19 cellular contexts compared by ENCODE assay signal in genomic region chr11:59052355-59052754, GRCh38. TPM values are rescaled to one million over a fixed set of nuclear protein-coding genes. Genes with fewer than 3 reads are reported as not detected.
"Had no signal": no experiment of that assay in that cellular context is flagged by ENCODE, and none has a peak within 500 bp of the region (broad histone marks: within the 10 kb centered on the region; RNA-seq: fewer than 3 reads in every experiment).

No MANE protein-coding gene starts in this region.

RNA-seq across cellular contexts. Expression of gene GLYATL1B, which starts 33.8 kb away (rescaled TPM):
- total RNA-seq: activated CD4-positive, alpha-beta memory T cell treated with anti-CD3 and anti-CD28 coated beads for 36 hours; activated CD4-positive, alpha-beta T cell treated with anti-CD3 and anti-CD28 coated beads for 36 hours; activated CD4-positive, alpha-beta T cell treated with anti-CD3 and anti-CD28 coated beads, Interleukin-2, amount 10 ng/mL, durations not matched to agents 24 days and 14 days; activated CD8-positive, alpha-beta memory T cell treated with anti-CD3 and anti-CD28 coated beads for 36 hours; activated CD8-positive, alpha-beta memory T cell treated with anti-CD3 and anti-CD28 coated beads, Interleukin-2, amount 10 ng/mL, durations not matched to agents 7 days and 5 days; activated CD8-positive, alpha-beta T cell treated with anti-CD3 and anti-CD28 coated beads, Interleukin-2, amount 10 ng/mL, durations not matched to agents 7 days and 5 days; activated naive CD4-positive, alpha-beta T cell treated with anti-CD3 and anti-CD28 coated beads for 36 hours; activated naive CD8-positive, alpha-beta T cell treated with anti-CD3 and anti-CD28 coated beads for 36 hours; activated T-helper 1 cell treated with anti-CD3 and anti-CD28 coated beads, Interleukin-12 subunit alpha, Interleukin-12 subunit beta, Interleukin-2, Interleukin-4 antibody, amounts not matched to agents 30 ng/mL and 10 ng/mL and 1 ng/mL, durations not matched to agents 14 hours and 24 hours and 36 hours; activated T-helper 2 cell treated with anti-CD3 and anti-CD28 coated beads, Interferon-gamma antibody, Interleukin-2, Interleukin-4, amounts not matched to agents 10 μg/mL and 5 μg/mL and 100 μg/mL, durations not matched to agents 14 hours and 24 hours and 36 hours; adrenal gland; aorta; body of pancreas; chondrocyte; dermis blood vessel endothelial cell; esophagus muscularis mucosa; foreskin keratinocyte; gastrocnemius medialis; T-helper 17 cell had no signal
- polyA plus RNA-seq: adrenal gland, aorta, foreskin keratinocyte had no signal
